1 cellular context compared by ENCODE assay signal in genomic region chr12:39442895-39443703, GRCh38.
A peak's percentile ranks its signal among the peaks of the same experiment; 100 is the strongest.
TF ChIP-seq lines count a peak whose summit lies in the region.

A gene with protein sequence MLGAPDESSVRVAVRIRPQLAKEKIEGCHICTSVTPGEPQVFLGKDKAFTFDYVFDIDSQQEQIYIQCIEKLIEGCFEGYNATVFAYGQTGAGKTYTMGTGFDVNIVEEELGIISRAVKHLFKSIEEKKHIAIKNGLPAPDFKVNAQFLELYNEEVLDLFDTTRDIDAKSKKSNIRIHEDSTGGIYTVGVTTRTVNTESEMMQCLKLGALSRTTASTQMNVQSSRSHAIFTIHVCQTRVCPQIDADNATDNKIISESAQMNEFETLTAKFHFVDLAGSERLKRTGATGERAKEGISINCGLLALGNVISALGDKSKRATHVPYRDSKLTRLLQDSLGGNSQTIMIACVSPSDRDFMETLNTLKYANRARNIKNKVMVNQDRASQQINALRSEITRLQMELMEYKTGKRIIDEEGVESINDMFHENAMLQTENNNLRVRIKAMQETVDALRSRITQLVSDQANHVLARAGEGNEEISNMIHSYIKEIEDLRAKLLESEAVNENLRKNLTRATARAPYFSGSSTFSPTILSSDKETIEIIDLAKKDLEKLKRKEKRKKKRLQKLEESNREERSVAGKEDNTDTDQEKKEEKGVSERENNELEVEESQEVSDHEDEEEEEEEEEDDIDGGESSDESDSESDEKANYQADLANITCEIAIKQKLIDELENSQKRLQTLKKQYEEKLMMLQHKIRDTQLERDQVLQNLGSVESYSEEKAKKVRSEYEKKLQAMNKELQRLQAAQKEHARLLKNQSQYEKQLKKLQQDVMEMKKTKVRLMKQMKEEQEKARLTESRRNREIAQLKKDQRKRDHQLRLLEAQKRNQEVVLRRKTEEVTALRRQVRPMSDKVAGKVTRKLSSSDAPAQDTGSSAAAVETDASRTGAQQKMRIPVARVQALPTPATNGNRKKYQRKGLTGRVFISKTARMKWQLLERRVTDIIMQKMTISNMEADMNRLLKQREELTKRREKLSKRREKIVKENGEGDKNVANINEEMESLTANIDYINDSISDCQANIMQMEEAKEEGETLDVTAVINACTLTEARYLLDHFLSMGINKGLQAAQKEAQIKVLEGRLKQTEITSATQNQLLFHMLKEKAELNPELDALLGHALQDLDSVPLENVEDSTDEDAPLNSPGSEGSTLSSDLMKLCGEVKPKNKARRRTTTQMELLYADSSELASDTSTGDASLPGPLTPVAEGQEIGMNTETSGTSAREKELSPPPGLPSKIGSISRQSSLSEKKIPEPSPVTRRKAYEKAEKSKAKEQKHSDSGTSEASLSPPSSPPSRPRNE (N-terminal part only) (minus strand): TSS chr12:39443120. CDS start chr12:39442970, 150 bp downstream.

TF ChIP-seq in GM12878, 131 proteins besides CTCF, POLR2A, EP300 and RAD21 (continued from another document and continues in another):
- TF ChIP-seq E4F1 (IDR thresholded peaks at IDR 0.05; ENCODE audit: borderline replicate concordance, partially characterized antibody) (no peak), FOXM1 (IDR thresholded peaks at IDR 0.05; ENCODE audit: low read depth, low read length) (no peak), YBX1 (IDR thresholded peaks at IDR 0.05) (no peak), NKRF (conservative IDR thresholded peaks at IDR 0.05) (peak; percentile 81), CBX3 (IDR thresholded peaks at IDR 0.05; ENCODE audit: borderline replicate concordance, low read depth) (no peak), NBN (IDR thresholded peaks at IDR 0.05) (no peak), TCF3 (IDR thresholded peaks at IDR 0.05; ENCODE audit: borderline replicate concordance, insufficient read depth, low read depth, low read length) (peak; percentile 47; the same call in 1 of the 2 replicates), SREBF2 (IDR thresholded peaks at IDR 0.05; ENCODE audit: low read length) (no peak), MXI1 (IDR thresholded peaks at IDR 0.05; ENCODE audit: low read depth, low read length) (no peak), TCF12 (IDR thresholded peaks at IDR 0.05; ENCODE audit: low read depth, low read length) (peak; percentile 66), PAX8 (IDR thresholded peaks at IDR 0.05) (no peak), RELA (IDR thresholded peaks at IDR 0.05; ENCODE audit: borderline replicate concordance, partially characterized antibody) (no peak), RFX5 (IDR thresholded peaks at IDR 0.05; ENCODE audit: low read depth, low read length) (no peak), MEF2A (IDR thresholded peaks at IDR 0.05; ENCODE audit: insufficient read depth, low read depth, low read length) (0 out of 2 replicates have a peak, but pooled peaks have one; percentile 24), E2F4 (IDR thresholded peaks at IDR 0.05; ENCODE audit: low read depth, low read length) (0 out of 2 replicates have a peak, but pooled peaks have one; percentile 59), KDM1A (IDR thresholded peaks at IDR 0.05; ENCODE audit: borderline replicate concordance) (no peak), MEF2B (IDR thresholded peaks at IDR 0.05; ENCODE audit: partially characterized antibody, poor library complexity, severe bottlenecking) (no peak), E2F8 (IDR thresholded peaks at IDR 0.05; ENCODE audit: low read depth, partially characterized antibody) (no peak), CREM (IDR thresholded peaks at IDR 0.05; ENCODE audit: low read depth) (no peak), MAX (IDR thresholded peaks at IDR 0.05; ENCODE audit: low read depth, low read length) (0 out of 2 replicates have a peak, but pooled peaks have one; percentile 10), STAT3 (IDR thresholded peaks at IDR 0.05; ENCODE audit: low read depth, low read length) (no peak), ZSCAN29 (IDR thresholded peaks at IDR 0.05) (no peak), KLF5 (IDR thresholded peaks at IDR 0.05; ENCODE audit: partially characterized antibody) (no peak), EGR1 (IDR thresholded peaks at IDR 0.05; ENCODE audit: borderline replicate concordance in 1 of 2, low read depth in 2 of 2, low read length in 2 of 2) (no peak), POLR2AphosphoS2 (IDR thresholded peaks at IDR 0.05; ENCODE audit: low read depth, low read length) (no peak), SUPT20H (IDR thresholded peaks at IDR 0.05; ENCODE audit: borderline replicate concordance, control insufficient read depth, low read depth, low read length) (no peak)
- TF ChIP-seq, protein P1, sequence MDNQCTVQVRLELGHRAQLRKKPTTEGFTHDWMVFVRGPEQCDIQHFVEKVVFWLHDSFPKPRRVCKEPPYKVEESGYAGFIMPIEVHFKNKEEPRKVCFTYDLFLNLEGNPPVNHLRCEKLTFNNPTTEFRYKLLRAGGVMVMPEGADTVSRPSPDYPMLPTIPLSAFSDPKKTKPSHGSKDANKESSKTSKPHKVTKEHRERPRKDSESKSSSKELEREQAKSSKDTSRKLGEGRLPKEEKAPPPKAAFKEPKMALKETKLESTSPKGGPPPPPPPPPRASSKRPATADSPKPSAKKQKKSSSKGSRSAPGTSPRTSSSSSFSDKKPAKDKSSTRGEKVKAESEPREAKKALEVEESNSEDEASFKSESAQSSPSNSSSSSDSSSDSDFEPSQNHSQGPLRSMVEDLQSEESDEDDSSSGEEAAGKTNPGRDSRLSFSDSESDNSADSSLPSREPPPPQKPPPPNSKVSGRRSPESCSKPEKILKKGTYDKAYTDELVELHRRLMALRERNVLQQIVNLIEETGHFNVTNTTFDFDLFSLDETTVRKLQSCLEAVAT (IDR thresholded peaks at IDR 0.05) = no peak
- TF ChIP-seq, protein P2, sequence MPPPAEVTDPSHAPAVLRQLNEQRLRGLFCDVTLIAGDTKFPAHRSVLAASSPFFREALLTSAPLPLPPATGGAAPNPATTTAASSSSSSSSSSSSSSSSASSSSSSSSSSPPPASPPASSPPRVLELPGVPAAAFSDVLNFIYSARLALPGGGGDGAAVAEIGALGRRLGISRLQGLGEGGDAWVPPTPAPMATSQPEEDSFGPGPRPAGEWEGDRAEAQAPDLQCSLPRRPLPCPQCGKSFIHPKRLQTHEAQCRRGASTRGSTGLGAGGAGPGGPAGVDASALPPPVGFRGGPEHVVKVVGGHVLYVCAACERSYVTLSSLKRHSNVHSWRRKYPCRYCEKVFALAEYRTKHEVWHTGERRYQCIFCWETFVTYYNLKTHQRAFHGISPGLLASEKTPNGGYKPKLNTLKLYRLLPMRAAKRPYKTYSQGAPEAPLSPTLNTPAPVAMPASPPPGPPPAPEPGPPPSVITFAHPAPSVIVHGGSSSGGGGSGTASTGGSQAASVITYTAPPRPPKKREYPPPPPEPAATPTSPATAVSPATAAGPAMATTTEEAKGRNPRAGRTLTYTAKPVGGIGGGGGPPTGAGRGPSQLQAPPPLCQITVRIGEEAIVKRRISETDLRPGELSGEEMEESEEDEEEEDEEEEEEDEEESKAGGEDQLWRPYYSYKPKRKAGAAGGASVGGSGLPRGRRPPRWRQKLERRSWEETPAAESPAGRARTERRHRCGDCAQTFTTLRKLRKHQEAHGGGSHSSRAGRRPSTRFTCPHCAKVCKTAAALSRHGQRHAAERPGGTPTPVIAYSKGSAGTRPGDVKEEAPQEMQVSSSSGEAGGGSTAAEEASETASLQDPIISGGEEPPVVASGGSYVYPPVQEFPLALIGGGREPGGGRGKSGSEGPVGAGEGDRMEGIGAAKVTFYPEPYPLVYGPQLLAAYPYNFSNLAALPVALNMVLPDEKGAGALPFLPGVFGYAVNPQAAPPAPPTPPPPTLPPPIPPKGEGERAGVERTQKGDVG (CRISPR knock-in tag; IDR thresholded peaks at IDR 0.05) = no peak
- TF ChIP-seq, protein P3, sequence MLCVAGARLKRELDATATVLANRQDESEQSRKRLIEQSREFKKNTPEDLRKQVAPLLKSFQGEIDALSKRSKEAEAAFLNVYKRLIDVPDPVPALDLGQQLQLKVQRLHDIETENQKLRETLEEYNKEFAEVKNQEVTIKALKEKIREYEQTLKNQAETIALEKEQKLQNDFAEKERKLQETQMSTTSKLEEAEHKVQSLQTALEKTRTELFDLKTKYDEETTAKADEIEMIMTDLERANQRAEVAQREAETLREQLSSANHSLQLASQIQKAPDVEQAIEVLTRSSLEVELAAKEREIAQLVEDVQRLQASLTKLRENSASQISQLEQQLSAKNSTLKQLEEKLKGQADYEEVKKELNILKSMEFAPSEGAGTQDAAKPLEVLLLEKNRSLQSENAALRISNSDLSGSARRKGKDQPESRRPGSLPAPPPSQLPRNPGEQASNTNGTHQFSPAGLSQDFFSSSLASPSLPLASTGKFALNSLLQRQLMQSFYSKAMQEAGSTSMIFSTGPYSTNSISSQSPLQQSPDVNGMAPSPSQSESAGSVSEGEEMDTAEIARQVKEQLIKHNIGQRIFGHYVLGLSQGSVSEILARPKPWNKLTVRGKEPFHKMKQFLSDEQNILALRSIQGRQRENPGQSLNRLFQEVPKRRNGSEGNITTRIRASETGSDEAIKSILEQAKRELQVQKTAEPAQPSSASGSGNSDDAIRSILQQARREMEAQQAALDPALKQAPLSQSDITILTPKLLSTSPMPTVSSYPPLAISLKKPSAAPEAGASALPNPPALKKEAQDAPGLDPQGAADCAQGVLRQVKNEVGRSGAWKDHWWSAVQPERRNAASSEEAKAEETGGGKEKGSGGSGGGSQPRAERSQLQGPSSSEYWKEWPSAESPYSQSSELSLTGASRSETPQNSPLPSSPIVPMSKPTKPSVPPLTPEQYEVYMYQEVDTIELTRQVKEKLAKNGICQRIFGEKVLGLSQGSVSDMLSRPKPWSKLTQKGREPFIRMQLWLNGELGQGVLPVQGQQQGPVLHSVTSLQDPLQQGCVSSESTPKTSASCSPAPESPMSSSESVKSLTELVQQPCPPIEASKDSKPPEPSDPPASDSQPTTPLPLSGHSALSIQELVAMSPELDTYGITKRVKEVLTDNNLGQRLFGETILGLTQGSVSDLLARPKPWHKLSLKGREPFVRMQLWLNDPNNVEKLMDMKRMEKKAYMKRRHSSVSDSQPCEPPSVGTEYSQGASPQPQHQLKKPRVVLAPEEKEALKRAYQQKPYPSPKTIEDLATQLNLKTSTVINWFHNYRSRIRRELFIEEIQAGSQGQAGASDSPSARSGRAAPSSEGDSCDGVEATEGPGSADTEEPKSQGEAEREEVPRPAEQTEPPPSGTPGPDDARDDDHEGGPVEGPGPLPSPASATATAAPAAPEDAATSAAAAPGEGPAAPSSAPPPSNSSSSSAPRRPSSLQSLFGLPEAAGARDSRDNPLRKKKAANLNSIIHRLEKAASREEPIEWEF (IDR thresholded peaks at IDR 0.05; ENCODE audit: insufficient replicate concordance, low read depth, low read length) = no peak
